Comparison of ENCODE assay signal across 16 cellular contexts in the genomic region with DNA sequence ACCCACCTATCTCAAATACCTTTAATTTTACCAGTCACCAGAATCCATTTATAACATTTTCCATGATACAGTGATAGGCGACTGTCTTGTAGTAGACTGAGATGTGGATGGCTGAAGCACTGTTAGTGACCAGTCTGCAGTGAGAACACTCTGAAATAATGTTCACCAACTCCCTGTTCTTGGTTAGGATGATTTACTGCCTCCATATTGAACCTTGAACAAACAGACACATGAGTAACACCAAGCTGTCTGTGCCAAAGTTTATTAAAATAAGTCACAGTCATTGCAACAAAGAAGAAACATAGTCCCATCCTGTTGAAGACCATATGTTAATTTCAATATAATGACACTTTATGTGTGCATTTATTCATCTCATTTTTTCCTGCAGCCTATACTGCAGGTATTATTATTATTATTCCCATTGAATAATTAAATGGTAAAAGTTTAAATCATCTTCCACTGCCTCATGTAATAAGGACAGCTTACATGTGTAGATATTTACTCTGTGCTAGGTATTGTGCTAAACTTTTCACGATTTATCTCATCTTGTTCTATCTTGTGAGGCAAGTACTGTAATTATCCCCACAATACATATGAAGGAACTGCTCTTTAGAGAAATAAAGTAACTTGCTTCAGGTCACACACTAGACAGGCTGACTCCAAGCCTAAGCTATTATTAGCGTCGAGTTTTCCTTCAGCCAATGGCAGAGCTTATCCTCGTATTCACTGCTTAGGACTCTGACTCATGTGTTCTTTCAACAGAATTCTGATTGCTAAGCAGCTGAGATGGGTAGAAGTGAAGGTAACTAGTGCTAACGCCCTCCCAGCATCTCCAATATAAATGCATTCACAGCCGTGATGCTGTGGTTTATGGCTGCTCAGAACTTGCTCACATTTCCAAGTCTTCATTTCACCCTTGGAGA.
DNase-seq lines count a peak whose midpoint lies in the region; ATAC-seq, FAIRE-seq and TF ChIP-seq lines count a peak whose summit lies in the region.
"Had no signal": no experiment of that assay in that cellular context is flagged by ENCODE, and none has a peak within 500 bp of the region (broad histone marks: within the 10 kb centered on the region; RNA-seq: fewer than 3 reads in every experiment).

No MANE protein-coding gene starts in this region.

- no peaks in the 10 kb centered on the region for H3K27me3 ChIP-seq in sigmoid colon

- intact Hi-C loops in sigmoid colon (cut with DNase I): no loop called here

- FAIRE-seq in H54 (lab: Jason Lieb, UNC): no peak
- FAIRE-seq: G401.6 had no signal

- TF ChIP-seq POLR2A in H54 (IDR thresholded peaks at IDR 0.05; ENCODE audit: low read depth, low read length) (no peak), sigmoid colon (IDR thresholded peaks at IDR 0.05) (no peak)

- DNase-seq in AG09309 (ENCODE audit: low read depth): peak; percentile 20
- peak; percentile 9 for DNase-seq in H54 (ENCODE audit: insufficient read length, low spot score)
- DNase-seq in amniotic epithelial cell (ENCODE audit: low read depth): peak; percentile 12
- DNase-seq in left kidney (ENCODE audit: low read depth, low spot score): peak; percentile 16
- no peak for DNase-seq in ureter (ENCODE audit: low spot score)
- no peak for DNase-seq in COLO668 (lab: John Stamatoyannopoulos, UW; ENCODE audit: unreplicated experiment)
- DNase-seq in sigmoid colon: no peak
- DNase-seq: activated CD8-positive, alpha-beta memory T cell treated with anti-CD3 and anti-CD28 coated beads, Interleukin-2, amount 50 U/mL, for 4 hours; activated naive CD4-positive, alpha-beta T cell treated with anti-CD3 and anti-CD28 coated beads, Interleukin-2, amount 50 U/mL, for 16 hours; H7; NCI-H510A treated with DMSO at 0.1 percent for 48 hours; stimulated activated CD4-positive, alpha-beta T cell treated with anti-CD3 and anti-CD28 coated beads, Interleukin-4, amount 100 ng/mL, for 1 hour; stimulated activated naive B cell treated with anti-CD40 and anti-IgM and Interleukin-4, amounts not matched to agents 10 μg/mL and 1 μg/mL and 100 μg/mL, for 72 hours had no signal

- ATAC-seq in HG03159 (IDR thresholded peaks at IDR 0.05; ENCODE audit: unreplicated experiment): no peak
- ATAC-seq: stimulated activated naive B cell treated with anti-CD40 and anti-IgM and Interleukin-4, amounts not matched to agents 10 μg/mL and 1 μg/mL and 100 μg/mL, for 72 hours had no signal

- TF ChIP-seq CTCF in AG09309 (IDR thresholded peaks at IDR 0.05; ENCODE audit: control insufficient read depth, insufficient read depth, low read depth, low read length, missing control alignments) (no peak), sigmoid colon (IDR thresholded peaks at IDR 0.05) (no peak)

- no peaks in the 10 kb centered on the region for H3K9me3 ChIP-seq in sigmoid colon
- H3K9me3 ChIP-seq: esophagus muscularis mucosa had no signal

- no peaks in the 10 kb centered on the region for H3K36me3 ChIP-seq in sigmoid colon
- H3K36me3 ChIP-seq: esophagus muscularis mucosa had no signal

- 44 to 74% methylated on average over 7 of the region's 7 CpGs for WGBS in sigmoid colon, 2 donors

- H3K4me1 ChIP-seq in sigmoid colon: no peaks in the 10 kb centered on the region

- peak overlapping the region in 1 of 4 donors; percentile 7 for H3K27ac ChIP-seq in sigmoid colon
- H3K27ac ChIP-seq: esophagus muscularis mucosa had no signal

- H3K4me3 ChIP-seq in AG09309 (ENCODE audit: control insufficient read depth, low read depth, low read length) (no peak overlapping the region), sigmoid colon (no peak overlapping the region)
- H3K4me3 ChIP-seq: esophagus muscularis mucosa had no signal

- TF ChIP-seq EP300 in sigmoid colon (IDR thresholded peaks at IDR 0.05): no peak

Comparison
In these comparisons a context has a peak if more than half of its experiments do, and no peak if none do; other contexts are left out.
1. DNase-seq: peak in AG09309 (single experiment), H54 (single experiment), amniotic epithelial cell (single experiment) and left kidney (single experiment); none in ureter (single experiment), COLO668 (single experiment) and sigmoid colon (single experiment).